ENCODE assay signal across 2 cellular contexts in the genomic region with DNA sequence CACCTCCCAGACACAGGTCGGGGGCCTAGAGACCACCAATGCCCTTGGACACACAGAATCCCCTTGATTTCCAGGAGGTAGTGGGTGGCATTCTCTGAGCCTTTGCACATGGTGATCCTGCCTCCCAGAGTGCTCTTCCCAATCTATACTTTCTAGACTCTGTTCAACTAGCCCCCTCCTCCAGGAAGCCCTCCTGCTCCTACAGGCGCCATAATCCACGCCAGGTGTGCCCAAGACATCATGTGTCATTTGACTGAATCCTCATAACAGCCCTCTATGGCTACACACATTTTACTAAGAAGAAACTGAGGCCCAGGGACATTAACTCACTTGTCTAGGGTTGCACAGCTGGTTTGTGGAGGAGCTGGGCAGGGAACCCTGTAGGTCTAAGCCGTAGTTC.
TF ChIP-seq lines count a peak whose summit lies in the region.

No MANE protein-coding gene starts in this region.

TF ChIP-seq in A549, 52 proteins besides CTCF, POLR2A, EP300 and RAD21:
- TF ChIP-seq ESRRA (IDR thresholded peaks at IDR 0.05; ENCODE audit: borderline replicate concordance, low read length) (no peak), MYC (IDR thresholded peaks at IDR 0.05; ENCODE audit: borderline replicate concordance, low read length) (no peak), ZFP36 (IDR thresholded peaks at IDR 0.05; ENCODE audit: borderline replicate concordance, partially characterized antibody) (peak; percentile 52), RNF2 (IDR thresholded peaks at IDR 0.05; ENCODE audit: borderline replicate concordance, low read depth) (no peak), ZSCAN20 (CRISPR knock-in tag; IDR thresholded peaks at IDR 0.05) (no peak), RARB (CRISPR knock-in tag; IDR thresholded peaks at IDR 0.05) (no peak)
- TF ChIP-seq, protein P1, sequence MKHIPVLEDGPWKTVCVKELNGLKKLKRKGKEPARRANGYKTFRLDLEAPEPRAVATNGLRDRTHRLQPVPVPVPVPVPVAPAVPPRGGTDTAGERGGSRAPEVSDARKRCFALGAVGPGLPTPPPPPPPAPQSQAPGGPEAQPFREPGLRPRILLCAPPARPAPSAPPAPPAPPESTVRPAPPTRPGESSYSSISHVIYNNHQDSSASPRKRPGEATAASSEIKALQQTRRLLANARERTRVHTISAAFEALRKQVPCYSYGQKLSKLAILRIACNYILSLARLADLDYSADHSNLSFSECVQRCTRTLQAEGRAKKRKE (CRISPR knock-in tag; IDR thresholded peaks at IDR 0.05; ENCODE audit: low read depth), result no peak

TF ChIP-seq in K562, 482 proteins besides CTCF, POLR2A, EP300 and RAD21:
- TF ChIP-seq ZNF436 (CRISPR knock-in tag; IDR thresholded peaks at IDR 0.05) (peak; percentile 69), BCOR (IDR thresholded peaks at IDR 0.05) (0 out of 2 replicates have a peak, but pooled peaks have one; percentile 40), PBX2 (CRISPR knock-in tag; IDR thresholded peaks at IDR 0.05; ENCODE audit: low read depth) (no peak), PBX2 (tag; conservative IDR thresholded peaks at IDR 0.05; ENCODE audit: low read depth) (no peak), GATAD2B (IDR thresholded peaks at IDR 0.05; ENCODE audit: borderline replicate concordance) (no peak), ZFP36 (IDR thresholded peaks at IDR 0.05; ENCODE audit: low read depth, low read length, partially characterized antibody) (peak; percentile 97)
